In the genomic region with DNA sequence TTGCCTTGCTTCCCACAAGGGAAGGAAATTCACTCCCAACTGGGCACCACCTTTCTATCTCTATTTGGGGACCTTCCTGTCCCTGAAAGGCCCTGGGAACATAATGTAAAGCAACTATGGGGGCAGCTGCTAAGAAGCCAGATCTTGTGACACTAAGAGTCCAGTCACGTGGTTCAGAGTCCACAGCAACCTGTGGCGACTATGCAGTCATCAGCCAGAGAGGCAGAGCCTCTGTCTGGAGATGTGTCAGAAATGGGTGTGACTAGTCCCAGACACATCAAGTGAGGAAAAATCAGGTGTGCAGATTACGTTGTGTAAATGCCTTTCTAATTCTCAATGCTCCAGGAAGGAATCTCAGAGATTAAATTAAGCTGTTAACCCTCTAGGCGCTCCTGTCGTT, we compare ENCODE assay signal across 9 cellular contexts. TPM values are rescaled to one million over a fixed set of nuclear protein-coding genes. Genes with fewer than 3 reads are reported as not detected.
A peak's percentile ranks its signal among the peaks of the same experiment; 100 is the strongest.
DNase-seq lines count a peak whose midpoint lies in the region; ATAC-seq and TF ChIP-seq lines count a peak whose summit lies in the region.
"Had no signal": no experiment of that assay in that cellular context is flagged by ENCODE, and none has a peak within 500 bp of the region (broad histone marks: within the 10 kb centered on the region; RNA-seq: fewer than 3 reads in every experiment).

No MANE protein-coding gene starts in this region.

- H3K27ac ChIP-seq in RWPE1 = no peak overlapping the region
- H3K27ac ChIP-seq: Peyer's patch had no signal

- peak; percentile 70 for ATAC-seq in stimulated activated naive CD8-positive, alpha-beta T cell treated with anti-CD3 and anti-CD28 coated beads, Interleukin-15, Interleukin-2, amounts not matched to agents 100 U/mL and 50 U/mL, for 24 hours
- no peak for ATAC-seq in HG02610 (IDR thresholded peaks at IDR 0.05; ENCODE audit: unreplicated experiment)

- no peak for TF ChIP-seq CTCF in RWPE1 (conservative IDR thresholded peaks at IDR 0.05; ENCODE audit: low read depth)
- no peak for TF ChIP-seq CTCF in epithelial cell of esophagus (IDR thresholded peaks at IDR 0.05; ENCODE audit: insufficient read depth, low read depth, low read length, missing control alignments)

- POLR2A ChIA-PET in RWPE1 (lab: Yijun Ruan, JAX; ENCODE audit: low non-redundant PET) = no interaction called here

- CTCF ChIA-PET in RWPE1 (lab: Yijun Ruan, JAX) = interaction anchor here (0.6 to 1.4 kb wide), 8 partner anchors 20 to 881 kb away, joined by 3 to 5 read pairs (median 4); no protein-coding TSS in a partner anchor

- DNase-seq in activated T-cell treated with anti-CD3 and anti-CD28 coated beads, Interleukin-2, amount 50 U/mL, for 1 hour = peak; percentile 23
- DNase-seq in activated T-cell treated with anti-CD3 and anti-CD28 coated beads for 4 hours (no peak), RWPE1 (ENCODE audit: low spot score) (peak; percentile 4), epithelial cell of esophagus (ENCODE audit: low read depth) (peak; percentile 84), H4 (ENCODE audit: low spot score) (no peak), NCI-H524 (lab: John Stamatoyannopoulos, UW) (no peak)
- DNase-seq in stimulated activated naive CD8-positive, alpha-beta T cell treated with anti-CD3 and anti-CD28 coated beads, Interleukin-15, Interleukin-2, amounts not matched to agents 100 U/mL and 50 U/mL, for 24 hours = peak; percentile 33

- no peak overlapping the region for H3K4me3 ChIP-seq in epithelial cell of esophagus (ENCODE audit: low read length)

RNA-seq across cellular contexts. Expression of gene SKAP1, which starts 26.6 kb away (rescaled TPM):
- not detected in 2 replicates for total RNA-seq in H4 (2014; rRNA removed; shearing (Covaris generic))

Comparison
In these comparisons a context has a peak if more than half of its experiments do, and no peak if none do; other contexts are left out.
1. DNase-seq: peak in activated T-cell treated with anti-CD3 and anti-CD28 coated beads, Interleukin-2, amount 50 U/mL, for 1 hour (single experiment), RWPE1 (single experiment), epithelial cell of esophagus (single experiment) and stimulated activated naive CD8-positive, alpha-beta T cell treated with anti-CD3 and anti-CD28 coated beads, Interleukin-15, Interleukin-2, amounts not matched to agents 100 U/mL and 50 U/mL, for 24 hours (single experiment); none in activated T-cell treated with anti-CD3 and anti-CD28 coated beads for 4 hours (single experiment), H4 (single experiment) and NCI-H524 (0 of 2).